ENCODE assay signal across 8 cellular contexts in the genomic region with DNA sequence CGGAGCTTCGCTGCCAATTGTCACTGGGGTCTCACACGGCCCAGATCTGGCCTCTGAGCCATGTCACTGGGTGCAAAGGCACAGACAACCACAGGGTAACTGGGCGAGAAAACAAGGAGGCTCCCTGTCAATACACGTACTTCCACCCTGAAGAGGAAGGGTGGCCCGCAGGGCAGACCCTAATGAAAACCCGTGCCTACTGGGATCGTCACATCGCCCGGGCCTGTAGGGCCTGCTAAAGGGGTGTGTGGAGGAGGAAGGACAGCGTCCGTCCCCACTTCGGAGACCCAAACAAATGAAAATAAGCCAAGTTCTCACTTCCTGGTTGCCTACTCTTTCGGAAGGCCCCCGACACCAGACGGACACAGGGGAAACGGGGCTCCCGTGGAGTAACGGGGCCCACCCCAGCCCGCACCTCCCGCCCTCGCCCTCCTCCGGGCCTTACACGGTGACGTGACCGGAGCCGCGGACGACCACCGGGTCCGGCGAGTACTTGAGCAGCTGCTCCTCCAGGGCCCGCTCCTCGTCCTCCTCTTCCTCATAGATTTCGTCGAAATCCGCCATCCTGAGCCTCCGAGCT. TPM values are rescaled to one million over a fixed set of nuclear protein-coding genes. Genes with fewer than 3 reads are reported as not detected.
DNase-seq lines count a peak whose midpoint lies in the region; ATAC-seq lines count a peak whose summit lies in the region.

No MANE protein-coding gene starts in this region.

- no peaks in the 10 kb centered on the region for H3K9me3 ChIP-seq in mononuclear cell (ENCODE audit: low read depth, low read length)

- peaks cover 24 to 46% of the 10 kb centered on the region in 2 donors for H3K4me1 Mint-ChIP-seq in effector memory CD8-positive, alpha-beta T cell (ENCODE audit: low read depth in 2 of 2)

- peaks cover 50% of the 10 kb centered on the region for H3K36me3 Mint-ChIP-seq in effector memory CD8-positive, alpha-beta T cell (ENCODE audit: insufficient read depth)

- ATAC-seq in GM21390 (IDR thresholded peaks at IDR 0.05; ENCODE audit: unreplicated experiment), result peak; percentile 24
- ATAC-seq in effector memory CD8-positive, alpha-beta T cell (replicated peaks), result peak; percentile 37

- no peaks in the 10 kb centered on the region for H3K27me3 Mint-ChIP-seq in effector memory CD8-positive, alpha-beta T cell

- peaks cover 22% of the 10 kb centered on the region for H3K4me1 ChIP-seq in mononuclear cell (ENCODE audit: insufficient read depth, low read length)

- H3K4me3 ChIP-seq in mononuclear cell (ENCODE audit: low read length), result peak overlapping the region; percentile 89

- H3K27ac Mint-ChIP-seq in effector memory CD8-positive, alpha-beta T cell, result peak overlapping the region; percentile 98 to 100

- H3K4me3 Mint-ChIP-seq in effector memory CD8-positive, alpha-beta T cell, result peak overlapping the region; percentile 92 to 97

- no peaks in the 10 kb centered on the region for H3K9me3 Mint-ChIP-seq in effector memory CD8-positive, alpha-beta T cell

- H3K27me3 ChIP-seq in mononuclear cell (ENCODE audit: insufficient read depth, low read length), result no peaks in the 10 kb centered on the region

- DNase-seq in EL (peak; percentile 31), HuH-7 (ENCODE audit: low spot score) (peak; percentile 47), NCI-H345 treated with DMSO at 0.1 percent for 48 hours (lab: John Stamatoyannopoulos, UW; ENCODE audit: unreplicated experiment) (no peak)
- peak; percentile 5 to 6 for DNase-seq in activated CD4-positive, alpha-beta T cell treated with anti-CD3 and anti-CD28 coated beads, Interleukin-2, amount 50 U/mL, for 4 hours
- DNase-seq in effector memory CD8-positive, alpha-beta T cell, result peak; percentile 44 to 62 (median 48)
- DNase-seq in stimulated activated naive CD4-positive, alpha-beta T cell (lab: John Stamatoyannopoulos, UW), result peak in 5 of 6 experiments; percentile 25 to 76 (median 52)

RNA-seq across cellular contexts. Expression of gene CHIC2, which starts 0.6 kb away (rescaled TPM):
- 101 TPM for total RNA-seq in mononuclear cell

RNA-seq across cellular contexts. Expression of gene GSX2, which starts 36.1 kb away (rescaled TPM):
- not detected for total RNA-seq in mononuclear cell
